In genomic region chr21:42741056-42741455, GRCh38 we compare ENCODE assay signal across 1 cellular context.
TF ChIP-seq lines count a peak whose summit lies in the region.

No MANE protein-coding gene starts in this region.

TF ChIP-seq in HepG2, 621 proteins besides CTCF, POLR2A, EP300 and RAD21 (continued from another document):
- TF ChIP-seq HNF1B (CRISPR knock-in tag; IDR thresholded peaks at IDR 0.05) (0 out of 2 replicates have a peak, but pooled peaks have one; percentile 21), ATF5 (CRISPR knock-in tag; IDR thresholded peaks at IDR 0.05; ENCODE audit: low read depth) (no peak), FOSL2 (CRISPR knock-in tag; IDR thresholded peaks at IDR 0.05) (no peak), STAT6 (CRISPR knock-in tag; IDR thresholded peaks at IDR 0.05; ENCODE audit: borderline replicate concordance) (no peak), ZSCAN20 (CRISPR knock-in tag; IDR thresholded peaks at IDR 0.05; ENCODE audit: borderline replicate concordance) (0 out of 2 replicates have a peak, but pooled peaks have one; percentile 55), E2F1 (CRISPR knock-in tag; IDR thresholded peaks at IDR 0.05) (no peak), TSC22D2 (CRISPR knock-in tag; IDR thresholded peaks at IDR 0.05; ENCODE audit: borderline replicate concordance) (no peak), ZNF230 (CRISPR knock-in tag; IDR thresholded peaks at IDR 0.05) (no peak), KLF13 (CRISPR knock-in tag; IDR thresholded peaks at IDR 0.05) (no peak)
TF ChIP-seq in HepG2: peak in this region for 2.
